21 cellular contexts compared by ENCODE assay signal in genomic region chr17:32933881-32934280, GRCh38. TPM values are rescaled to one million over a fixed set of nuclear protein-coding genes. Genes with fewer than 3 reads are reported as not detected.
"Had no signal": no experiment of that assay in that cellular context is flagged by ENCODE, and none has a peak within 500 bp of the region (broad histone marks: within the 10 kb centered on the region; RNA-seq: fewer than 3 reads in every experiment).

No MANE protein-coding gene starts in this region.

- H3K27me3 ChIP-seq: tibial artery had no signal

- H3K4me3 ChIP-seq: left ventricle myocardium inferior, tibial artery had no signal

- DNase-seq: activated CD4-positive, alpha-beta memory T cell treated with anti-CD3 and anti-CD28 coated beads, Interleukin-2, amount 10 ng/mL, durations not matched to agents 7 days and 5 days; activated CD4-positive, alpha-beta T cell treated with anti-CD3 and anti-CD28 coated beads for 48 hours; activated CD4-positive, CD25-positive, alpha-beta regulatory T cell; activated CD8-positive, alpha-beta memory T cell treated with anti-CD3 and anti-CD28 coated beads, Interleukin-2, amount 10 ng/mL, durations not matched to agents 7 days and 5 days; erythroblast; foreskin melanocyte; head of caudate nucleus; left ventricle myocardium inferior; naive thymus-derived CD8-positive, alpha-beta T cell; stimulated activated CD4-positive, alpha-beta T cell treated with anti-CD3 and anti-CD28 coated beads, Interleukin-2, amount 100 ng/mL, for 24 hours; stimulated activated naive CD4-positive, alpha-beta T cell treated with Interleukin-2 at 50 U/mL for 16 hours; T-cell; tibial artery had no signal

- H2AFZ ChIP-seq: parathyroid adenoma had no signal

- H3K9ac ChIP-seq: parathyroid adenoma had no signal

- H3K4me1 ChIP-seq: parathyroid adenoma had no signal

- H3K4me1 Mint-ChIP-seq: memory B cell had no signal

- H3K27ac Mint-ChIP-seq: activated CD4-positive, alpha-beta memory T cell treated with anti-CD3 and anti-CD28 coated beads, Interleukin-2, amount 10 ng/mL, durations not matched to agents 7 days and 5 days; activated CD8-positive, alpha-beta memory T cell treated with anti-CD3 and anti-CD28 coated beads, Interleukin-2, amount 10 ng/mL, durations not matched to agents 7 days and 5 days; activated naive CD8-positive, alpha-beta T cell; dendritic cell treated with granulocyte-macrophage colony-stimulating factor and Interleukin-4, amounts not matched to agents 40 ng/mL and 50 ng/mL, for 4 days; memory B cell; T-cell had no signal

- H3K36me3 Mint-ChIP-seq: activated CD8-positive, alpha-beta memory T cell treated with anti-CD3 and anti-CD28 coated beads, Interleukin-2, amount 10 ng/mL, durations not matched to agents 7 days and 5 days; activated naive CD8-positive, alpha-beta T cell; memory B cell; naive thymus-derived CD8-positive, alpha-beta T cell; T-cell had no signal

- ATAC-seq: activated CD8-positive, alpha-beta memory T cell treated with anti-CD3 and anti-CD28 coated beads, Interleukin-2, amount 10 ng/mL, durations not matched to agents 7 days and 5 days; naive thymus-derived CD8-positive, alpha-beta T cell; T-cell had no signal

- H3K9me3 Mint-ChIP-seq: activated CD4-positive, alpha-beta memory T cell treated with anti-CD3 and anti-CD28 coated beads, Interleukin-2, amount 10 ng/mL, durations not matched to agents 7 days and 5 days; dendritic cell treated with granulocyte-macrophage colony-stimulating factor and Interleukin-4, amounts not matched to agents 40 ng/mL and 50 ng/mL, for 4 days; memory B cell; naive thymus-derived CD8-positive, alpha-beta T cell; T-cell had no signal

- H3K36me3 ChIP-seq: left ventricle myocardium inferior had no signal

- H3K9me3 ChIP-seq: left ventricle myocardium inferior, tibial artery had no signal

- H3K27ac ChIP-seq: left ventricle myocardium inferior, parathyroid adenoma, tibial artery had no signal

- H3K4me3 Mint-ChIP-seq: activated CD4-positive, alpha-beta memory T cell treated with anti-CD3 and anti-CD28 coated beads, Interleukin-2, amount 10 ng/mL, durations not matched to agents 7 days and 5 days; activated CD8-positive, alpha-beta memory T cell treated with anti-CD3 and anti-CD28 coated beads, Interleukin-2, amount 10 ng/mL, durations not matched to agents 7 days and 5 days; activated naive CD8-positive, alpha-beta T cell; dendritic cell treated with granulocyte-macrophage colony-stimulating factor and Interleukin-4, amounts not matched to agents 40 ng/mL and 50 ng/mL, for 4 days; memory B cell; naive thymus-derived CD8-positive, alpha-beta T cell; T-cell had no signal

RNA-seq across cellular contexts. Expression of gene TMEM98, which starts 5.9 kb away (rescaled TPM):
- total RNA-seq: naive thymus-derived CD8-positive, alpha-beta T cell had no signal
- polyA plus RNA-seq: naive thymus-derived CD8-positive, alpha-beta T cell had no signal

RNA-seq across cellular contexts. Expression of gene SPACA3, which starts 57.8 kb away (rescaled TPM):
- total RNA-seq: activated CD4-positive, alpha-beta memory T cell treated with anti-CD3 and anti-CD28 coated beads, Interleukin-2, amount 10 ng/mL, durations not matched to agents 7 days and 5 days; activated CD8-positive, alpha-beta memory T cell treated with anti-CD3 and anti-CD28 coated beads, Interleukin-2, amount 10 ng/mL, durations not matched to agents 7 days and 5 days; cerebellum; left ventricle myocardium inferior; mucosa of gallbladder; naive thymus-derived CD8-positive, alpha-beta T cell; subcutaneous adipose tissue; T-cell had no signal
- polyA plus RNA-seq: keratinocyte; naive thymus-derived CD8-positive, alpha-beta T cell had no signal
